ENCODE assay signal across 1 cellular context in genomic region chr6:97469451-97469850, GRCh38.
TF ChIP-seq lines count a peak whose summit lies in the region.

No MANE protein-coding gene starts in this region.

TF ChIP-seq in H1, 55 proteins besides CTCF, POLR2A, EP300 and RAD21:
- TF ChIP-seq ATF2 (IDR thresholded peaks at IDR 0.05; ENCODE audit: low read length) (no peak), RNF2 (IDR thresholded peaks at IDR 0.05; ENCODE audit: borderline replicate concordance, low read depth, low read length, missing control alignments, poor library complexity, severe bottlenecking) (no peak), TAF7 (optimal IDR thresholded peaks at IDR 0.05; ENCODE audit: borderline replicate concordance, low read depth, low read length) (no peak), SIX5 (IDR thresholded peaks at IDR 0.05; ENCODE audit: low read depth, low read length) (no peak), TBP (IDR thresholded peaks at IDR 0.05; ENCODE audit: low read depth, low read length) (no peak), YY1 (IDR thresholded peaks at IDR 0.05; ENCODE audit: low read depth, low read length) (no peak), EGR1 (IDR thresholded peaks at IDR 0.05; ENCODE audit: borderline replicate concordance, low read depth, low read length) (no peak), CTBP2 (IDR thresholded peaks at IDR 0.05; ENCODE audit: borderline replicate concordance, insufficient read depth, insufficient read length, low read length) (no peak), CBX5 (IDR thresholded peaks at IDR 0.05; ENCODE audit: low read depth, low read length) (no peak), PHF8 (conservative IDR thresholded peaks at IDR 0.05; ENCODE audit: low read depth, low read length) (no peak), TCF12 (IDR thresholded peaks at IDR 0.05; ENCODE audit: low read depth, low read length) (no peak)
